ENCODE assay signal across 35 cellular contexts in genomic region chr3:196390116-196390515, GRCh38. TPM values are rescaled to one million over a fixed set of nuclear protein-coding genes. Genes with fewer than 3 reads are reported as not detected.
"Had no signal": no experiment of that assay in that cellular context is flagged by ENCODE, and none has a peak within 500 bp of the region (broad histone marks: within the 10 kb centered on the region; RNA-seq: fewer than 3 reads in every experiment).

No MANE protein-coding gene starts in this region.

- H3K4me3 Mint-ChIP-seq: naive B cell; naive thymus-derived CD8-positive, alpha-beta T cell; natural killer cell treated with Interleukin-12 subunit alpha and Interleukin-12 subunit beta and Interleukin-15 and Interleukin-18, amount 100 ng/mL, for 72 hours; nephron progenitor cell; neural crest cell; stimulated activated naive B cell treated with anti-CD40 and anti-IgM and Interleukin-4, amounts not matched to agents 10 μg/mL and 1 μg/mL and 100 μg/mL, for 72 hours; stimulated activated naive CD8-positive, alpha-beta T cell treated with anti-CD3 and anti-CD28 coated beads, Interleukin-15, amount 100 ng/mL, for 72 hours; type B pancreatic cell had no signal

- H3K9me3 Mint-ChIP-seq: natural killer cell treated with Interleukin-12 subunit alpha and Interleukin-12 subunit beta and Interleukin-15 and Interleukin-18, amount 100 ng/mL, for 72 hours had no signal

- H3K27me3 Mint-ChIP-seq: naive B cell; naive thymus-derived CD8-positive, alpha-beta T cell; natural killer cell treated with Interleukin-12 subunit alpha and Interleukin-12 subunit beta and Interleukin-15 and Interleukin-18, amount 100 ng/mL, for 72 hours; progenitor cell of endocrine pancreas; stimulated activated naive B cell treated with anti-CD40 and anti-IgM and Interleukin-4, amounts not matched to agents 10 μg/mL and 1 μg/mL and 100 μg/mL, for 72 hours; stimulated activated naive CD8-positive, alpha-beta T cell treated with anti-CD3 and anti-CD28 coated beads, Interleukin-15, amount 100 ng/mL, for 72 hours; type B pancreatic cell had no signal

- H3K27ac Mint-ChIP-seq: naive B cell; naive thymus-derived CD8-positive, alpha-beta T cell; natural killer cell treated with Interleukin-12 subunit alpha and Interleukin-12 subunit beta and Interleukin-15 and Interleukin-18, amount 100 ng/mL, for 72 hours; nephron progenitor cell; progenitor cell of endocrine pancreas; stimulated activated naive B cell treated with anti-CD40 and anti-IgM and Interleukin-4, amounts not matched to agents 10 μg/mL and 1 μg/mL and 100 μg/mL, for 72 hours; type B pancreatic cell had no signal

- H3K4me3 ChIP-seq: pancreas, psoas muscle, skin epidermis, smooth muscle cell, spleen, suprapubic skin, testis, tibial artery, transverse colon, upper lobe of right lung, uterus had no signal

- H3K27me3 ChIP-seq: neutrophil, pancreas, spleen, suprapubic skin, testis, tibial artery, transverse colon, upper lobe of right lung, uterus had no signal

- H3K4me1 Mint-ChIP-seq: nephron progenitor cell; neural crest cell; stimulated activated naive CD8-positive, alpha-beta T cell treated with anti-CD3 and anti-CD28 coated beads, Interleukin-15, amount 100 ng/mL, for 72 hours had no signal

- H3K27ac ChIP-seq: neutrophil, pancreas, psoas muscle, skin epidermis, spleen, suprapubic skin, testis, tibial artery, transverse colon, upper lobe of right lung, uterus had no signal

- DNase-seq: naive B cell; naive thymus-derived CD8-positive, alpha-beta T cell; nephron progenitor cell; nucleus accumbens; pancreas; posterior cingulate gyrus; psoas muscle; right cardiac atrium; spleen; stimulated activated CD4-positive, alpha-beta T cell treated with anti-CD3 and anti-CD28 coated beads, Interleukin-12 subunit alpha, Interleukin-12 subunit beta, amount 100 ng/mL, for 4 hours; stimulated activated CD4-positive, alpha-beta T cell treated with anti-CD3 and anti-CD28 coated beads, Interleukin-1b, Interleukin-23, amount 100 ng/mL, for 48 hours; stimulated activated CD4-positive, alpha-beta T cell treated with anti-CD3 and anti-CD28 coated beads, Interleukin-4, amount 100 ng/mL, for 1 hour; stimulated activated CD4-positive, alpha-beta T cell treated with anti-CD3 and anti-CD28 coated beads, Interleukin-4, amount 100 ng/mL, for 4 hours; stimulated activated CD8-positive, alpha-beta memory T cell treated with anti-CD3 and anti-CD28 coated beads, Interleukin-4, amount 100 ng/mL, for 48 hours; stimulated activated naive B cell treated with anti-CD40 and anti-IgM and Interleukin-4, amounts not matched to agents 10 μg/mL and 1 μg/mL and 100 μg/mL, for 72 hours; stimulated activated naive CD8-positive, alpha-beta T cell treated with anti-CD3 and anti-CD28 coated beads, Interleukin-15, amount 100 ng/mL, for 72 hours; stimulated activated naive CD8-positive, alpha-beta T cell treated with anti-CD3 and anti-CD28 coated beads, Interleukin-15, Interleukin-2, amounts not matched to agents 100 U/mL and 50 U/mL, for 24 hours; substantia nigra; testis; tibial artery; transverse colon; upper lobe of right lung; uterus had no signal

- H3K4me1 ChIP-seq: pancreas, psoas muscle, spleen, suprapubic skin, testis, transverse colon, upper lobe of right lung, uterus had no signal

- H3K36me3 ChIP-seq: uterus had no signal

- H3K9me3 ChIP-seq: neutrophil, pancreas, psoas muscle, suprapubic skin, testis, tibial artery, transverse colon, upper lobe of right lung, uterus had no signal

- ATAC-seq: naive thymus-derived CD8-positive, alpha-beta T cell; natural killer cell treated with Interleukin-12 subunit alpha and Interleukin-12 subunit beta and Interleukin-15 and Interleukin-18, amount 100 ng/mL, for 72 hours; pancreas; psoas muscle; right cardiac atrium; sciatic nerve; stimulated activated naive B cell treated with anti-CD40 and anti-IgM and Interleukin-4, amounts not matched to agents 10 μg/mL and 1 μg/mL and 100 μg/mL, for 72 hours; stimulated activated naive CD8-positive, alpha-beta T cell treated with anti-CD3 and anti-CD28 coated beads, Interleukin-15, amount 100 ng/mL, for 72 hours; stimulated activated naive CD8-positive, alpha-beta T cell treated with anti-CD3 and anti-CD28 coated beads, Interleukin-15, Interleukin-2, amounts not matched to agents 100 U/mL and 50 U/mL, for 24 hours; upper lobe of right lung had no signal

RNA-seq across cellular contexts. Expression of gene TM4SF19, which starts 51.9 kb away (rescaled TPM):
- total RNA-seq: neural crest cell, osteocyte, progenitor cell of endocrine pancreas, renal cortical epithelial cell, right cardiac atrium, transverse colon, urinary bladder, uterus had no signal
